In the genomic region with DNA sequence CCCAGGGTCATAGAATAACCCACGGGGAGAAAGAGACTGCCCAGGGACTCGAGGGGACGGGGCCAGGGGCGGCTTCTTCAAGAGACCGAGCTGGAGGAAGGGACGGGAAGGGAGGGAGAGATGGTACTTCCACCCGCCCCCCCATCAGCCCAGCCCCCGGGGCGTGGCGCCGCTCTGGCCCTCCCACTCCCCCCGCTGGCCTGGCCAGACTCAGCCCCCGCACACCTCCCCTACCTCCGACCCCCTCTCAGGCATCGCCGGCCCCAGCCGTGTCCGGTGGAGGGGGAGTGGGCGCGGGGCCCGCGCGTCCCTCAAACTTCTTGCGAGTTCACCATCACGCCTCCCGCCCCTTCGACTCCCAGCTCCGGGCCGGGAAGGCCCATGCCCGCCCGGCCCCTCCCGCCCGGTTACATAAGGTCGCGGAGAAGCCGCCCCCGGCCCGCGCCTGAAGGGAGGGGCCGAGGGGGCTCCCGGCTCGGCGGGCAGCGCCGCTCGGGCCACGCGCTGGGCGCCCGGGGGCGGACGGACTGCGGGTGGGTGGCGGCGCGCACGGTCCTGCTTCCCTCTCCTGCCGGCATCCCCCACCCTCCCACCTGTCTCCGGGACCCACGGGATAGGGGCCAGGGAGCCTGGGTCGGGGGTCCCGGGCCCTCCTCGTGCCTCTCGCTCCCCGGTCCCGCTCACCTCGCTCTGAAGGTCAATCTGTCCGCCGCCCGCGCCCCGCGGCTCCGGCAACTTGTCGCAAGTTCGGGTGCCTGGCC, we compare ENCODE assay signal across 8 cellular contexts. TPM values are rescaled to one million over a fixed set of nuclear protein-coding genes. Genes with fewer than 3 reads are reported as not detected.
DNase-seq lines count a peak whose midpoint lies in the region; ATAC-seq and TF ChIP-seq lines count a peak whose summit lies in the region.

No MANE protein-coding gene starts in this region.

- H3K9me3 ChIP-seq in KOPT-K1 (ENCODE audit: insufficient read depth, low read length, poor library complexity, severe bottlenecking) = no peaks in the 10 kb centered on the region
- no peaks in the 10 kb centered on the region for H3K9me3 ChIP-seq in osteoblast (ENCODE audit: low read depth, low read length)
- H3K9me3 ChIP-seq in testis = no peaks in the 10 kb centered on the region

- POLR2A ChIA-PET in activated naive CD8-positive, alpha-beta T cell treated with anti-CD3 and anti-CD28 coated beads, Interleukin-2, amount 10 ng/mL, durations not matched to agents 7 days and 5 days (lab: Charles Lee) = interaction anchor here (0.6 to 2.9 kb wide), 20 partner anchors 13 to 830 kb away, joined by 3 to 27 read pairs (median 4); a partner anchor contains a TSS

- 0 to 4% methylated on average over 10 to 39 of the region's 76 CpGs for WGBS in testis, 2 donors

- H4K20me1 ChIP-seq in osteoblast (ENCODE audit: insufficient read depth, low read length) = peaks cover 17% of the 10 kb centered on the region

- H3K4me3 Mint-ChIP-seq in activated naive CD8-positive, alpha-beta T cell treated with anti-CD3 and anti-CD28 coated beads, Interleukin-2, amount 10 ng/mL, durations not matched to agents 7 days and 5 days = peak overlapping the region; percentile 78

- intact Hi-C loops in head of caudate nucleus (cut with DNase I) = loop anchor here (2.0 kb wide), 1 partner anchor 42 kb away; no protein-coding TSS in a partner anchor
- intact Hi-C loops in testis (cut with DNase I; ENCODE audit: low total_unique reads) = no loop called here

- peaks cover 2% of the 10 kb centered on the region for H3K36me3 Mint-ChIP-seq in activated naive CD8-positive, alpha-beta T cell treated with anti-CD3 and anti-CD28 coated beads, Interleukin-2, amount 10 ng/mL, durations not matched to agents 7 days and 5 days

- H3K27ac Mint-ChIP-seq in activated naive CD8-positive, alpha-beta T cell treated with anti-CD3 and anti-CD28 coated beads, Interleukin-2, amount 10 ng/mL, durations not matched to agents 7 days and 5 days = peak overlapping the region; percentile 70

- H3K4me2 ChIP-seq in osteoblast (ENCODE audit: insufficient read depth, low read length) = peak overlapping the region; percentile 85

- TF ChIP-seq POLR2A in testis (IDR thresholded peaks at IDR 0.05) = no peak

- H3K4me3 ChIP-seq in osteoblast (ENCODE audit: insufficient read depth, low read length) (peak overlapping the region; percentile 76), testis (peak overlapping the region; percentile 69 to 75)

- H3K36me3 ChIP-seq in KOPT-K1 (ENCODE audit: insufficient read depth, low read length) (no peaks in the 10 kb centered on the region), osteoblast (ENCODE audit: insufficient read depth, low read length) (no peaks in the 10 kb centered on the region), testis (ENCODE audit: low read depth, missing control alignments) (no peaks in the 10 kb centered on the region)

- TF ChIP-seq CTCF in osteoblast (IDR thresholded peaks at IDR 0.05; ENCODE audit: extremely low read depth, low read depth, low read length) (no peak), testis (IDR thresholded peaks at IDR 0.05) (no peak)

- H3K4me1 Mint-ChIP-seq in activated naive CD8-positive, alpha-beta T cell treated with anti-CD3 and anti-CD28 coated beads, Interleukin-2, amount 10 ng/mL, durations not matched to agents 7 days and 5 days = peaks cover 31% of the 10 kb centered on the region

- H3K4me1 ChIP-seq in osteoblast (ENCODE audit: insufficient read depth, low read length) (peaks cover 30% of the 10 kb centered on the region), testis (peaks cover 12% of the 10 kb centered on the region)

- H3K27me3 Mint-ChIP-seq in activated naive CD8-positive, alpha-beta T cell treated with anti-CD3 and anti-CD28 coated beads, Interleukin-2, amount 10 ng/mL, durations not matched to agents 7 days and 5 days = no peaks in the 10 kb centered on the region

- peaks cover 23% of the 10 kb centered on the region for H3K79me2 ChIP-seq in osteoblast (ENCODE audit: insufficient read depth, low read length)

- peak; percentile 29 for ATAC-seq in GM21529 (IDR thresholded peaks at IDR 0.05; ENCODE audit: unreplicated experiment)
- ATAC-seq in SK-N-SH treated with all-trans-retinoic acid at 6 μM for 48 hours = peak; percentile 61
- ATAC-seq in activated naive CD8-positive, alpha-beta T cell treated with anti-CD3 and anti-CD28 coated beads, Interleukin-2, amount 10 ng/mL, durations not matched to agents 7 days and 5 days (ENCODE audit: low read depth) = peak; percentile 48

- H3K27ac ChIP-seq in KOPT-K1 (ENCODE audit: low read depth, low read length, poor library complexity, severe bottlenecking) (peak overlapping the region; percentile 49), osteoblast (ENCODE audit: low read depth, low read length) (no peak overlapping the region), testis (peak overlapping the region; percentile 65 to 90)

- H2AFZ ChIP-seq in osteoblast (ENCODE audit: low read length) = peak overlapping the region; percentile 51

- H3K9me3 Mint-ChIP-seq in activated naive CD8-positive, alpha-beta T cell treated with anti-CD3 and anti-CD28 coated beads, Interleukin-2, amount 10 ng/mL, durations not matched to agents 7 days and 5 days = no peaks in the 10 kb centered on the region

- DNase-seq in DMS153 treated with DMSO at 0.1 percent for 48 hours (lab: John Stamatoyannopoulos, UW; ENCODE audit: unreplicated experiment) (peak; percentile 35), head of caudate nucleus (peak; percentile 74 to 96 (median 89)), osteoblast (ENCODE audit: insufficient read length, low spot score, missing footprints) (peak; percentile 99), testis (peak; percentile 76)
- peak; percentile 83 for DNase-seq in activated naive CD8-positive, alpha-beta T cell treated with anti-CD3 and anti-CD28 coated beads, Interleukin-2, amount 10 ng/mL, durations not matched to agents 7 days and 5 days

- no peaks in the 10 kb centered on the region for H3K27me3 ChIP-seq in osteoblast (ENCODE audit: insufficient read depth, low read length)
- no peaks in the 10 kb centered on the region for H3K27me3 ChIP-seq in testis

TF ChIP-seq in SK-N-SH treated with all-trans-retinoic acid at 6 μM for 48 hours, 23 proteins besides CTCF, POLR2A, EP300 and RAD21:
- TF ChIP-seq, protein P1, sequence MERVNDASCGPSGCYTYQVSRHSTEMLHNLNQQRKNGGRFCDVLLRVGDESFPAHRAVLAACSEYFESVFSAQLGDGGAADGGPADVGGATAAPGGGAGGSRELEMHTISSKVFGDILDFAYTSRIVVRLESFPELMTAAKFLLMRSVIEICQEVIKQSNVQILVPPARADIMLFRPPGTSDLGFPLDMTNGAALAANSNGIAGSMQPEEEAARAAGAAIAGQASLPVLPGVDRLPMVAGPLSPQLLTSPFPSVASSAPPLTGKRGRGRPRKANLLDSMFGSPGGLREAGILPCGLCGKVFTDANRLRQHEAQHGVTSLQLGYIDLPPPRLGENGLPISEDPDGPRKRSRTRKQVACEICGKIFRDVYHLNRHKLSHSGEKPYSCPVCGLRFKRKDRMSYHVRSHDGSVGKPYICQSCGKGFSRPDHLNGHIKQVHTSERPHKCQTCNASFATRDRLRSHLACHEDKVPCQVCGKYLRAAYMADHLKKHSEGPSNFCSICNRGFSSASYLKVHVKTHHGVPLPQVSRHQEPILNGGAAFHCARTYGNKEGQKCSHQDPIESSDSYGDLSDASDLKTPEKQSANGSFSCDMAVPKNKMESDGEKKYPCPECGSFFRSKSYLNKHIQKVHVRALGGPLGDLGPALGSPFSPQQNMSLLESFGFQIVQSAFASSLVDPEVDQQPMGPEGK (CRISPR knock-in tag; IDR thresholded peaks at IDR 0.05; ENCODE audit: borderline replicate concordance) = peak; percentile 35; the same call in 1 of the 2 replicates
- TF ChIP-seq RARB (CRISPR knock-in tag; IDR thresholded peaks at IDR 0.05) (no peak), TCF4 (CRISPR knock-in tag; IDR thresholded peaks at IDR 0.05; ENCODE audit: borderline replicate concordance) (no peak), ZNF70 (CRISPR knock-in tag; IDR thresholded peaks at IDR 0.05) (no peak)

RNA-seq across cellular contexts. Expression of a gene that starts 0.6 kb away (rescaled TPM):
- 10 to 100 TPM; 17.6 TPM for total RNA-seq in activated naive CD8-positive, alpha-beta T cell treated with anti-CD3 and anti-CD28 coated beads, Interleukin-2, amount 10 ng/mL, durations not matched to agents 7 days and 5 days
- total RNA-seq in osteoblast (5.1 and 5.6 TPM in 2 replicates), testis (1 to 10 TPM; 4.5 to 5.2 TPM)
- polyA plus RNA-seq in testis (ENCODE audit: insufficient read depth, low read depth, low replicate concordance) = 6.3 TPM

RNA-seq across cellular contexts. Expression of a gene that starts 12.4 kb away (rescaled TPM):
- total RNA-seq in activated naive CD8-positive, alpha-beta T cell treated with anti-CD3 and anti-CD28 coated beads, Interleukin-2, amount 10 ng/mL, durations not matched to agents 7 days and 5 days = not detected
- not detected in 2 replicates for total RNA-seq in osteoblast
- total RNA-seq in testis = 1 to 10 TPM in 1 of 2 donors, not detected in 1; 1.3 TPM
- 0.42 TPM for polyA plus RNA-seq in testis (ENCODE audit: insufficient read depth, low read depth, low replicate concordance)

RNA-seq across cellular contexts. Expression of a gene that starts 44.9 kb away (rescaled TPM):
- total RNA-seq in activated naive CD8-positive, alpha-beta T cell treated with anti-CD3 and anti-CD28 coated beads, Interleukin-2, amount 10 ng/mL, durations not matched to agents 7 days and 5 days = 1 to 10 TPM; 6.2 to 8.3 TPM
- total RNA-seq in osteoblast (1.5 and 1.8 TPM in 2 replicates), testis (10 to 100 TPM; 33.4 to 34.1 TPM)
- polyA plus RNA-seq in testis (ENCODE audit: insufficient read depth, low read depth, low replicate concordance) = 39.3 TPM

RNA-seq across cellular contexts. Expression of a gene that starts 45.7 kb away (rescaled TPM):
- not detected for total RNA-seq in activated naive CD8-positive, alpha-beta T cell treated with anti-CD3 and anti-CD28 coated beads, Interleukin-2, amount 10 ng/mL, durations not matched to agents 7 days and 5 days
- 0.59 TPM in 1 of 2 replicates, not detected in the other for total RNA-seq in osteoblast
- total RNA-seq in testis = 10 to 100 TPM in 1 of 2 donors, 1 to 10 TPM in 1; 1.9 to 10.6 TPM
- not detected for polyA plus RNA-seq in testis (ENCODE audit: insufficient read depth, low read depth, low replicate concordance)

RNA-seq across cellular contexts. Expression of a gene that starts 52.6 kb away (rescaled TPM):
- 100 to 1,000 TPM; 157 to 163 TPM for total RNA-seq in activated naive CD8-positive, alpha-beta T cell treated with anti-CD3 and anti-CD28 coated beads, Interleukin-2, amount 10 ng/mL, durations not matched to agents 7 days and 5 days
- 37.4 and 54.6 TPM in 2 replicates for total RNA-seq in osteoblast
- total RNA-seq in testis = 100 to 1,000 TPM; 168 to 172 TPM
- 233 TPM for polyA plus RNA-seq in testis (ENCODE audit: insufficient read depth, low read depth, low replicate concordance)

Comparison
In these comparisons a context has a peak if more than half of its experiments do, and no peak if none do; other contexts are left out.
1. DNase-seq: peak in every context shown above with its lines; median percentile 99 in osteoblast; 89 in head of caudate nucleus; 83 in activated naive CD8-positive, alpha-beta T cell treated with anti-CD3 and anti-CD28 coated beads, Interleukin-2, amount 10 ng/mL, durations not matched to agents 7 days and 5 days; 76 in testis; 35 in DMS153 treated with DMSO at 0.1 percent for 48 hours.